Comparison of ENCODE assay signal across 23 cellular contexts in the genomic region with DNA sequence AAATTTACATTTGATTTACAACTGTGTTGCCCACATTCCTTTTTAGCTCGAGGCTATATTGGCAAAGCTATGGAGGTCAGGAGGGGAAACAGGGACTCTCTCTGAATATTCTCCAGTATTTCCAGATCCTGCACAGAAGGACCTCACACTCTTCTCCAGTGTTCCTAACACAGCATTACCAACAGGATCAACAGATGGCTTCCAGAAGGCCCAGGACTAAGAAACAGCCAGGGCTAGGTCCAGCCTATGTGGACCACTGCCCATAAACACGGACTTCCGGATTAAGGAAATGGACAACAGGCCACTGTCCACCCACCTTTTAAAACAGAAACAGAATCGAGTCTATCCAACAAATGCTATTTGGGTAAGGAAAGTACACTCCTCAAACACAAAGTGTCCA.
"Had no signal": no experiment of that assay in that cellular context is flagged by ENCODE, and none has a peak within 500 bp of the region (broad histone marks: within the 10 kb centered on the region; RNA-seq: fewer than 3 reads in every experiment).

No MANE protein-coding gene starts in this region.

- H3K4me1 ChIP-seq: breast epithelium, Peyer's patch, SJSA1 had no signal

- DNase-seq: activated CD4-positive, alpha-beta memory T cell treated with anti-CD3 and anti-CD28 coated beads for 36 hours; activated CD4-positive, alpha-beta T cell treated with anti-CD3 and anti-CD28 coated beads, Interleukin-2, amount 10 ng/mL, durations not matched to agents 7 days and 5 days; activated CD4-positive, CD25-positive, alpha-beta regulatory T cell; activated naive CD4-positive, alpha-beta T cell; activated T-cell treated with anti-CD3 and anti-CD28 coated beads for 4 hours; activated T-cell treated with anti-CD3 and anti-CD28 coated beads, Interleukin-2, amount 50 U/mL, for 48 hours; aorta; caudate nucleus; Karpas-422; NCI-H1436 treated with DMSO at 0.1 percent for 48 hours; NCI-H187; NCI-H2081 treated with DMSO at 0.1 percent for 48 hours; NCI-H446; NCI-H524 treated with DMSO at 0.1 percent for 48 hours; NCI-H774; Peyer's patch; SHP77; T-helper 17 cell; T-helper 9 cell had no signal

- H3K27me3 Mint-ChIP-seq: activated CD4-positive, alpha-beta memory T cell treated with anti-CD3 and anti-CD28 coated beads for 36 hours; activated CD4-positive, alpha-beta T cell treated with anti-CD3 and anti-CD28 coated beads, Interleukin-2, amount 10 ng/mL, durations not matched to agents 7 days and 5 days; activated naive CD4-positive, alpha-beta T cell treated with anti-CD3 and anti-CD28 coated beads, Interleukin-2, amount 50 U/mL, for 24 hours; T-helper 17 cell had no signal

- H3K27ac Mint-ChIP-seq: activated CD4-positive, alpha-beta memory T cell treated with anti-CD3 and anti-CD28 coated beads for 36 hours; activated CD4-positive, alpha-beta T cell treated with anti-CD3 and anti-CD28 coated beads, Interleukin-2, amount 10 ng/mL, durations not matched to agents 7 days and 5 days; activated naive CD4-positive, alpha-beta T cell treated with anti-CD3 and anti-CD28 coated beads, Interleukin-2, amount 50 U/mL, for 24 hours; activated T-helper 2 cell treated with anti-CD3 and anti-CD28 coated beads, Interferon-gamma antibody, Interleukin-2, Interleukin-4, amounts not matched to agents 10 μg/mL and 5 μg/mL and 100 μg/mL, durations not matched to agents 14 hours and 24 hours and 36 hours; T-helper 17 cell had no signal

- H3K4me3 ChIP-seq: breast epithelium, Peyer's patch, SJSA1 had no signal

- H3K36me3 ChIP-seq: breast epithelium, Peyer's patch, SJSA1 had no signal

- H3K27me3 ChIP-seq: breast epithelium, Peyer's patch, SJSA1 had no signal

- ATAC-seq: T-helper 17 cell had no signal

- H3K9me3 Mint-ChIP-seq: activated CD4-positive, alpha-beta memory T cell treated with anti-CD3 and anti-CD28 coated beads for 36 hours; activated CD4-positive, alpha-beta T cell treated with anti-CD3 and anti-CD28 coated beads, Interleukin-2, amount 10 ng/mL, durations not matched to agents 7 days and 5 days; activated naive CD4-positive, alpha-beta T cell treated with anti-CD3 and anti-CD28 coated beads, Interleukin-2, amount 50 U/mL, for 24 hours; activated T-helper 2 cell treated with anti-CD3 and anti-CD28 coated beads, Interferon-gamma antibody, Interleukin-2, Interleukin-4, amounts not matched to agents 10 μg/mL and 5 μg/mL and 100 μg/mL, durations not matched to agents 14 hours and 24 hours and 36 hours had no signal

- H3K4me1 Mint-ChIP-seq: activated CD4-positive, alpha-beta T cell treated with anti-CD3 and anti-CD28 coated beads, Interleukin-2, amount 10 ng/mL, durations not matched to agents 7 days and 5 days had no signal

- H3K4me3 Mint-ChIP-seq: activated CD4-positive, alpha-beta memory T cell treated with anti-CD3 and anti-CD28 coated beads for 36 hours; activated CD4-positive, alpha-beta T cell treated with anti-CD3 and anti-CD28 coated beads, Interleukin-2, amount 10 ng/mL, durations not matched to agents 7 days and 5 days; activated naive CD4-positive, alpha-beta T cell treated with anti-CD3 and anti-CD28 coated beads, Interleukin-2, amount 50 U/mL, for 24 hours; T-helper 17 cell had no signal

- H3K27ac ChIP-seq: breast epithelium, Peyer's patch, SJSA1 had no signal

- H3K9me3 ChIP-seq: breast epithelium, Peyer's patch, SJSA1 had no signal
